Comparison of ENCODE assay signal across 8 cellular contexts in genomic region chr20:49712918-49713778, GRCh38. TPM values are rescaled to one million over a fixed set of nuclear protein-coding genes. Genes with fewer than 3 reads are reported as not detected.
DNase-seq lines count a peak whose midpoint lies in the region; ATAC-seq lines count a peak whose summit lies in the region.

No MANE protein-coding gene starts in this region.

- H3K27ac ChIP-seq in adipose tissue (ENCODE audit: low read depth, low read length) (peak overlapping the region; percentile 96), right cardiac atrium (ENCODE audit: low read length) (peak overlapping the region; percentile 79)

- WGBS in adipose tissue, 3 donors, result 0 to 1% (median 1%) methylated on average over 35 to 78 of the region's 78 CpGs
- under 1% methylated on average over 78 of the region's 78 CpGs for WGBS in right cardiac atrium

- DNase-seq in ACHN (peak; percentile 14), RKO (ENCODE audit: low spot score) (peak; percentile 47), right cardiac atrium (peak; percentile 43 to 82 (median 82)), sciatic nerve (ENCODE audit: low spot score) (peak; percentile 65), occipital lobe (lab: John Stamatoyannopoulos, UW) (no peak)

- in situ Hi-C loops in ACHN (cut with HindIII; ENCODE audit: low pct_ligation_motif_present, low pct_unique_long_range_greater_than_20kb, low sequenced_read_pairs), result no loop called here

- intact Hi-C loops in right cardiac atrium (cut with DNase I) (loop anchor here in 3 of 4 donors (10.0 kb wide), 2 partner anchors 72 to 102 kb away; partner anchors contain the start of gene SLC9A8 (in 2 of the 3)), sciatic nerve (cut with DNase I) (no loop called here)

- H3K4me1 ChIP-seq in right cardiac atrium (ENCODE audit: control insufficient read depth, insufficient read depth, low read length), result peaks cover 4% of the 10 kb centered on the region

- ATAC-seq in GM18858 (IDR thresholded peaks at IDR 0.05; ENCODE audit: unreplicated experiment), result peak; percentile 26
- ATAC-seq in HG03064 (IDR thresholded peaks at IDR 0.05; ENCODE audit: low read depth, unreplicated experiment), result peak; percentile 43
- peak; percentile 68 to 73 for ATAC-seq in right cardiac atrium
- peak; percentile 57 for ATAC-seq in sciatic nerve

- H3K27me3 ChIP-seq in right cardiac atrium (ENCODE audit: control insufficient read depth, insufficient read depth), result no peaks in the 10 kb centered on the region

- H3K9me3 ChIP-seq in right cardiac atrium (ENCODE audit: control insufficient read depth, low read length), result no peaks in the 10 kb centered on the region

- peak overlapping the region; percentile 94 for H3K4me3 ChIP-seq in right cardiac atrium (ENCODE audit: low read length)

RNA-seq across cellular contexts. Expression of gene B4GALT5, which starts 0.5 kb away (rescaled TPM):
- 10 to 100 TPM in 2 of 3 donors, 1 to 10 TPM in 1; 8.7 to 48.2 (median 22.7) TPM for polyA plus RNA-seq in adipose tissue
- 10 to 100 TPM; 22.6 to 33.6 (median 23.7) TPM for total RNA-seq in right cardiac atrium
- 13.8 TPM for polyA plus RNA-seq in right cardiac atrium
- total RNA-seq in sciatic nerve, result 36.0 TPM
- total RNA-seq in occipital lobe, result 59.3 TPM
